In the genomic region with DNA sequence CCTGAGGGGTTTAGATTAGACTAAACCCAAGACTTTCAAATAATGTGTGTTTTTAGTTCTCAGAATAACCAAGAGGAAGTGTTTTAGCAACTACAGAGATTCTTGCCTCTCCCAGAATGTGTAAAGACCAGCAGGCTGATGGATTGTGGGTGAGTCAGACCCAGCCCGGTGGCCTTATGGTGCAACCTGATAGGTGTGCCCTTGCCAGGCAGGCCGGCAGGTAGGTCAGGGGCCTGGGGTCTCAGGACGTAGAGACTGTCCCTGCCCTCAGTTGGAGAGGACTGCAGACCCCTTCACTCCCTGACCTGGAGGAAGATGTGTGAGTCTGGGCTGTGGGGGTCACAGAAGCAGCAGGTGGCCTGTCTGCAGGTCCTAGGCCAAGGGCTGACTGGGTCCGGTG, we compare ENCODE assay signal across 19 cellular contexts.
"Had no signal": no experiment of that assay in that cellular context is flagged by ENCODE, and none has a peak within 500 bp of the region (broad histone marks: within the 10 kb centered on the region; RNA-seq: fewer than 3 reads in every experiment).

No MANE protein-coding gene starts in this region.

- H3K27ac ChIP-seq: cardiac muscle cell, dorsolateral prefrontal cortex, epithelial cell of prostate, left lung, ovary, tibial nerve, uterus had no signal

- ATAC-seq: left lung; stimulated activated naive CD8-positive, alpha-beta T cell treated with anti-CD3 and anti-CD28 coated beads, Interleukin-15, Interleukin-2, amounts not matched to agents 100 U/mL and 50 U/mL, for 24 hours had no signal

- H3K4me3 Mint-ChIP-seq: activated naive CD8-positive, alpha-beta T cell treated with anti-CD3 and anti-CD28 coated beads for 36 hours; activated T-helper 1 cell treated with anti-CD3 and anti-CD28 coated beads, Interleukin-12 subunit alpha, Interleukin-12 subunit beta, Interleukin-2, Interleukin-4 antibody, amounts not matched to agents 30 ng/mL and 10 ng/mL and 1 ng/mL, durations not matched to agents 14 hours and 24 hours and 36 hours; naive B cell; T-helper 2 cell treated with Interferon-gamma antibody and Interleukin-4, amounts not matched to agents 5 μg/mL and 100 μg/mL, for 36 hours had no signal

- H3K27ac Mint-ChIP-seq: activated naive CD8-positive, alpha-beta T cell treated with anti-CD3 and anti-CD28 coated beads for 36 hours; activated T-helper 1 cell treated with anti-CD3 and anti-CD28 coated beads, Interleukin-12 subunit alpha, Interleukin-12 subunit beta, Interleukin-2, Interleukin-4 antibody, amounts not matched to agents 30 ng/mL and 10 ng/mL and 1 ng/mL, durations not matched to agents 14 hours and 24 hours and 36 hours; T-helper 2 cell treated with Interferon-gamma antibody and Interleukin-4, amounts not matched to agents 5 μg/mL and 100 μg/mL, for 36 hours had no signal

- DNase-seq: activated CD4-positive, alpha-beta T cell treated with anti-CD3 and anti-CD28 coated beads, Interleukin-2, amount 50 U/mL, for 4 hours; activated naive CD4-positive, alpha-beta T cell; activated naive CD8-positive, alpha-beta T cell treated with anti-CD3 and anti-CD28 coated beads for 36 hours; activated T-cell treated with anti-CD3 and anti-CD28 coated beads for 4 hours; amniotic stem cell; foreskin melanocyte; naive B cell; ovary; stimulated activated CD4-positive, alpha-beta T cell treated with anti-CD3 and anti-CD28 coated beads, Interleukin-12 subunit alpha, Interleukin-12 subunit beta, amount 100 ng/mL, for 4 hours; stimulated activated CD4-positive, alpha-beta T cell treated with anti-CD3 and anti-CD28 coated beads, Interleukin-1b, Interleukin-23, amount 100 ng/mL, for 48 hours; stimulated activated naive CD8-positive, alpha-beta T cell treated with anti-CD3 and anti-CD28 coated beads, Interleukin-15, Interleukin-2, amounts not matched to agents 100 U/mL and 50 U/mL, for 24 hours; uterus had no signal

- H3K9me3 Mint-ChIP-seq: activated T-helper 1 cell treated with anti-CD3 and anti-CD28 coated beads, Interleukin-12 subunit alpha, Interleukin-12 subunit beta, Interleukin-2, Interleukin-4 antibody, amounts not matched to agents 30 ng/mL and 10 ng/mL and 1 ng/mL, durations not matched to agents 14 hours and 24 hours and 36 hours; T-helper 2 cell treated with Interferon-gamma antibody and Interleukin-4, amounts not matched to agents 5 μg/mL and 100 μg/mL, for 36 hours had no signal

- H3K27me3 ChIP-seq: cardiac muscle cell, ovary, uterus had no signal

- H3K4me1 Mint-ChIP-seq: activated naive CD8-positive, alpha-beta T cell treated with anti-CD3 and anti-CD28 coated beads for 36 hours had no signal

- H3K4me3 ChIP-seq: cardiac muscle cell, dorsolateral prefrontal cortex, left lung, ovary, tibial nerve, uterus had no signal

- H3K36me3 ChIP-seq: cardiac muscle cell, left lung, ovary, tibial nerve, uterus had no signal

- H3K9me3 ChIP-seq: left lung, ovary, tibial nerve, uterus had no signal

- H3K36me3 Mint-ChIP-seq: activated naive CD8-positive, alpha-beta T cell treated with anti-CD3 and anti-CD28 coated beads for 36 hours had no signal

- H3K4me1 ChIP-seq: left lung, tibial nerve, uterus had no signal
